In the genomic region with DNA sequence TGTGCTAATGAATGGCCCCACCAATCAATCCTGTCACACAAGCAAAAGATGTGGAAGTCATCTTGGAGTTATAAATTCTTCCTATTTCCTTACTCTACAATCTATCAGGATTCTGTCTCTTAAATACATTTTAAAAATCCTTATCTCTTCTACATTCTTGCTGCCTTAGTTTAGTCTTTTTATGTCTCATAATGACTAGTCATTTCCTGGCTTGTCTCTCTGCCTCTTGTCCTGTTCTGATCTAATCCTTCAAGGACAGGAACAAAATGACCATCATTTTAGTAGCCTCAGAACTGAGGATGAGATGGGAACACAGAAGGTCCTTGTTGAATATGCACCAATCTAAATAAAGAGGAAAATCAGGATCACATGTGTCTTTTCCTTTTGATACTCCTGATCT, we compare ENCODE assay signal across 20 cellular contexts. TPM values are rescaled to one million over a fixed set of nuclear protein-coding genes. Genes with fewer than 3 reads are reported as not detected.
DNase-seq lines count a peak whose midpoint lies in the region; ATAC-seq and TF ChIP-seq lines count a peak whose summit lies in the region.
"Had no signal": no experiment of that assay in that cellular context is flagged by ENCODE, and none has a peak within 500 bp of the region (broad histone marks: within the 10 kb centered on the region; RNA-seq: fewer than 3 reads in every experiment).

No MANE protein-coding gene starts in this region.

- H2AFZ ChIP-seq in PC-3 (ENCODE audit: low read length) = no peak overlapping the region

- POLR2A ChIA-PET in PC-3 (lab: Charles Lee; ENCODE audit: unreplicated experiment) = no interaction called here

- CTCF ChIA-PET in PC-3 (lab: Charles Lee) = no interaction called here

- DNase-seq in EL (peak; percentile 70), PC-3 (peak; percentile 28), choroid plexus epithelial cell (ENCODE audit: low read depth) (peak; percentile 57), non-pigmented ciliary epithelial cell (ENCODE audit: low read depth) (peak; percentile 42), NK-92 (lab: John Stamatoyannopoulos, UW; ENCODE audit: unreplicated experiment) (no peak), adrenal gland (no peak), HAP-1 (ENCODE audit: low spot score in 2 of 2) (no peak)
- DNase-seq: AML-193; DMS79 treated with DMSO at 0.1 percent for 48 hours; effector memory CD4-positive, alpha-beta T cell; GOT3; hippocampal formation; islet precursor cell; NCI-H1436; nucleus accumbens had no signal

- intact Hi-C loops in PC-3 (cut with micrococcal nuclease) = no loop called here
- intact Hi-C loops in adrenal gland (cut with DNase I) = no loop called here

- H3K4me2 ChIP-seq in PC-3 (ENCODE audit: low read length) = no peak overlapping the region

- TF ChIP-seq POLR2A in adrenal gland (IDR thresholded peaks at IDR 0.05) = no peak

- no peaks in the 10 kb centered on the region for H3K79me2 ChIP-seq in PC-3 (ENCODE audit: low read length)

- H3K4me3 ChIP-seq in PC-3 (ENCODE audit: low read length) (no peak overlapping the region), choroid plexus epithelial cell (ENCODE audit: low read depth, low read length) (no peak overlapping the region), adrenal gland (no peak overlapping the region), HAP-1 (no peak overlapping the region)
- H3K4me3 ChIP-seq: lung, thoracic aorta had no signal

- H3K9me3 ChIP-seq in PC-3 (ENCODE audit: low read length) (no peaks in the 10 kb centered on the region), adrenal gland (replicated peaks in 1 of 3) (no peaks in the 10 kb centered on the region), HAP-1 (no peaks in the 10 kb centered on the region)
- H3K9me3 ChIP-seq: thoracic aorta had no signal

- H3K36me3 ChIP-seq in PC-3 (ENCODE audit: low read depth, low read length) (no peaks in the 10 kb centered on the region), adrenal gland (replicated peaks in 1 of 2) (no peaks in the 10 kb centered on the region), HAP-1 (replicated peaks) (no peaks in the 10 kb centered on the region)
- H3K36me3 ChIP-seq: thoracic aorta had no signal

- ATAC-seq in PC-3 = peak; percentile 65
- ATAC-seq in GM19328 (IDR thresholded peaks at IDR 0.05; ENCODE audit: unreplicated experiment) = no peak
- ATAC-seq: HepG2; stimulated activated effector memory CD8-positive, alpha-beta T cell treated with anti-CD3 and anti-CD28 coated beads, Interleukin-12 subunit alpha, Interleukin-12 subunit beta, amount 100 ng/mL, for 72 hours had no signal

- H3F3A ChIP-seq in PC-3 (ENCODE audit: low read length, unreplicated experiment) = no peaks in the 10 kb centered on the region

- H4K20me1 ChIP-seq in PC-3 (ENCODE audit: low read length) = no peaks in the 10 kb centered on the region

- no peaks in the 10 kb centered on the region for H3K9me2 ChIP-seq in PC-3 (replicated peaks; ENCODE audit: low read length)

- BruUV-seq in PC-3 (replicated peaks; lab: Mats Ljungman, UMichigan) = no TSS peak

- H3K27ac ChIP-seq in PC-3 (ENCODE audit: low read length) (no peak overlapping the region), adrenal gland (no peak overlapping the region)
- H3K27ac ChIP-seq: thoracic aorta had no signal

- H3K4me1 ChIP-seq in PC-3 (ENCODE audit: insufficient read depth, low read length) (0 out of 2 replicates have a peak, but pooled peaks cover 6% of the 10 kb centered on the region), adrenal gland (replicated peaks in 1 of 2) (no peaks in the 10 kb centered on the region), HAP-1 (no peaks in the 10 kb centered on the region)

- TF ChIP-seq CTCF in PC-3 (conservative IDR thresholded peaks at IDR 0.05; ENCODE audit: low read depth, low read length) (no peak), choroid plexus epithelial cell (conservative IDR thresholded peaks at IDR 0.05; ENCODE audit: low read depth, low read length) (no peak), adrenal gland (IDR thresholded peaks at IDR 0.05) (no peak)

- H3K9ac ChIP-seq in PC-3 (ENCODE audit: low read length) = no peak overlapping the region

- H3K27me3 ChIP-seq in PC-3 (ENCODE audit: low read length) = no peaks in the 10 kb centered on the region
- no peaks in the 10 kb centered on the region for H3K27me3 ChIP-seq in adrenal gland
- H3K27me3 ChIP-seq in HAP-1 (ENCODE audit: low read depth) = peaks cover 15% of the 10 kb centered on the region

- in situ Hi-C loops in HAP-1 (cut with MboI; ENCODE audit: low sequenced_read_pairs) = no loop called here

RNA-seq across cellular contexts. Expression of gene LIN7C, which starts 56.6 kb away (rescaled TPM):
- total RNA-seq in PC-3 (2014; rRNA removed) = 21.7 and 26.6 TPM in 2 replicates
- 10 to 100 TPM; 25.5 to 53.4 (median 41.3) TPM for total RNA-seq in adrenal gland
- 10 to 100 TPM in 1 of 3 donors, 1 to 10 TPM in 2; 7.2 to 20.3 (median 7.8) TPM for polyA plus RNA-seq in adrenal gland

Comparison
In these comparisons a context has a peak if more than half of its experiments do, and no peak if none do; other contexts are left out.
1. DNase-seq: peak in EL (single experiment), PC-3 (single experiment), choroid plexus epithelial cell (single experiment) and non-pigmented ciliary epithelial cell (single experiment); none in NK-92 (single experiment), adrenal gland (0 of 7) and HAP-1 (0 of 2).